In the genomic region with DNA sequence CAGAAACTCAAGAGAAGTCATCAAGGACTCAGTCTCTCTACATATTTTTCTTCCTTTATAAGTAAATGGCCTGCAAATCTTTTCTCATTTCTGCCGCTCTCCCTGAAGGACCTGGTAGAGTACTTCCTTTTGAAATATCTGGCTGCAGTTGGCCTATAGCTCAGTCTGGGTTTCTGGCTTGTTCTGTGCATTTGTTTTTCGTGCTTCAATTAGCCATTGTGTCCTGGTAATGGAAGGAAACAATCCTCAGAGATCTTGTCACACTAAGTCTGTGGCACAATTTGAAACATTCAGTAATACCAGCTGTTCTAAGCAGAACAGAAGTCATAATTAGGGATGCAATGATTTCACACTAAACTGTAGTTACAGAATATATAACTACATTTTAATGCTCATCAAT, we compare ENCODE assay signal across 29 cellular contexts.
"Had no signal": no experiment of that assay in that cellular context is flagged by ENCODE, and none has a peak within 500 bp of the region (broad histone marks: within the 10 kb centered on the region; RNA-seq: fewer than 3 reads in every experiment).

No MANE protein-coding gene starts in this region.

- H3K27ac ChIP-seq: ascending aorta, breast epithelium, PC-9 had no signal

- DNase-seq: activated CD4-positive, alpha-beta T cell treated with anti-CD3 and anti-CD28 coated beads, Interleukin-2, amount 10 ng/mL, durations not matched to agents 24 days and 14 days; activated CD4-positive, alpha-beta T cell treated with anti-CD3 and anti-CD28 coated beads, Interleukin-2, amount 50 U/mL, for 4 hours; activated CD8-positive, alpha-beta T cell treated with anti-CD3 and anti-CD28 coated beads for 36 hours; activated gamma-delta T cell; activated naive CD4-positive, alpha-beta T cell treated with Interleukin-2 at 50 U/mL for 16 hours; activated naive CD8-positive, alpha-beta T cell treated with anti-CD3 and anti-CD28 coated beads, Interleukin-2, amount 10 ng/mL, durations not matched to agents 7 days and 5 days; activated T-cell treated with anti-CD3 and anti-CD28 coated beads, Interleukin-2, amount 50 U/mL, for 1 hour; activated T-cell treated with anti-CD3 and anti-CD28 coated beads, Interleukin-2, amount 50 U/mL, for 72 hours; amygdala; Kasumi-1; KG1; MG63; NCI-H1048; NCI-H1105 treated with DMSO at 0.1 percent for 48 hours; NCI-H1436; NCI-H187 treated with DMSO at 0.1 percent for 48 hours; NCI-H2081; NCI-H510A; NCI-H526; NCI-H748 treated with DMSO at 0.1 percent for 48 hours; NK-92 treated with Interleukin-12 subunit alpha and Interleukin-12 subunit beta, amount 100 ng/mL, for 24 hours; PC-9; Right ventricle myocardium superior had no signal

- H3K27me3 Mint-ChIP-seq: activated CD4-positive, alpha-beta T cell treated with anti-CD3 and anti-CD28 coated beads, Interleukin-2, amount 10 ng/mL, durations not matched to agents 24 days and 14 days; activated CD8-positive, alpha-beta T cell treated with anti-CD3 and anti-CD28 coated beads for 36 hours; activated naive CD4-positive, alpha-beta T cell treated with anti-CD3 and anti-CD28 coated beads, Interleukin-2, amount 50 U/mL, for 24 hours; activated naive CD8-positive, alpha-beta T cell treated with anti-CD3 and anti-CD28 coated beads, Interleukin-2, amount 10 ng/mL, durations not matched to agents 7 days and 5 days; activated T-helper 17 cell treated with anti-CD3 and anti-CD28 coated beads, Interleukin-2, amount 50 U/mL, for 72 hours had no signal

- H3K4me1 Mint-ChIP-seq: activated CD4-positive, alpha-beta T cell treated with anti-CD3 and anti-CD28 coated beads, Interleukin-2, amount 10 ng/mL, durations not matched to agents 24 days and 14 days; activated naive CD4-positive, alpha-beta T cell treated with anti-CD3 and anti-CD28 coated beads, Interleukin-2, amount 50 U/mL, for 24 hours; activated naive CD8-positive, alpha-beta T cell treated with anti-CD3 and anti-CD28 coated beads, Interleukin-2, amount 10 ng/mL, durations not matched to agents 7 days and 5 days; activated T-helper 17 cell treated with anti-CD3 and anti-CD28 coated beads, Interleukin-2, amount 50 U/mL, for 72 hours had no signal

- H3K4me3 ChIP-seq: ascending aorta, breast epithelium, MG63, PC-9 had no signal

- H3K27ac Mint-ChIP-seq: activated CD4-positive, alpha-beta T cell treated with anti-CD3 and anti-CD28 coated beads, Interleukin-2, amount 10 ng/mL, durations not matched to agents 24 days and 14 days; activated CD8-positive, alpha-beta T cell treated with anti-CD3 and anti-CD28 coated beads for 36 hours; activated naive CD4-positive, alpha-beta T cell treated with anti-CD3 and anti-CD28 coated beads, Interleukin-2, amount 50 U/mL, for 24 hours; activated naive CD8-positive, alpha-beta T cell treated with anti-CD3 and anti-CD28 coated beads, Interleukin-2, amount 10 ng/mL, durations not matched to agents 7 days and 5 days; activated T-cell treated with anti-CD3 and anti-CD28 coated beads, Interleukin-2, amount 50 U/mL, for 72 hours; activated T-helper 17 cell treated with anti-CD3 and anti-CD28 coated beads, Interleukin-2, amount 50 U/mL, for 72 hours; T-helper 1 cell treated with Interleukin-12 subunit alpha and Interleukin-12 subunit beta and Interleukin-4 antibody, amounts not matched to agents 30 μg/mL and 1 μg/mL, for 36 hours; T-helper 2 cell treated with Interferon-gamma antibody and Interleukin-4, amounts not matched to agents 5 μg/mL and 100 μg/mL, for 36 hours had no signal

- H3K36me3 ChIP-seq: ascending aorta, breast epithelium, MG63 had no signal

- H3K36me3 Mint-ChIP-seq: activated naive CD4-positive, alpha-beta T cell treated with anti-CD3 and anti-CD28 coated beads, Interleukin-2, amount 50 U/mL, for 24 hours; activated naive CD8-positive, alpha-beta T cell treated with anti-CD3 and anti-CD28 coated beads, Interleukin-2, amount 10 ng/mL, durations not matched to agents 7 days and 5 days had no signal

- H3K9me3 Mint-ChIP-seq: activated CD4-positive, alpha-beta T cell treated with anti-CD3 and anti-CD28 coated beads, Interleukin-2, amount 10 ng/mL, durations not matched to agents 24 days and 14 days; activated CD8-positive, alpha-beta T cell treated with anti-CD3 and anti-CD28 coated beads for 36 hours; activated naive CD8-positive, alpha-beta T cell treated with anti-CD3 and anti-CD28 coated beads, Interleukin-2, amount 10 ng/mL, durations not matched to agents 7 days and 5 days had no signal

- H3K4me3 Mint-ChIP-seq: activated CD4-positive, alpha-beta T cell treated with anti-CD3 and anti-CD28 coated beads, Interleukin-2, amount 10 ng/mL, durations not matched to agents 24 days and 14 days; activated CD8-positive, alpha-beta T cell treated with anti-CD3 and anti-CD28 coated beads for 36 hours; activated naive CD4-positive, alpha-beta T cell treated with anti-CD3 and anti-CD28 coated beads, Interleukin-2, amount 50 U/mL, for 24 hours; activated naive CD8-positive, alpha-beta T cell treated with anti-CD3 and anti-CD28 coated beads, Interleukin-2, amount 10 ng/mL, durations not matched to agents 7 days and 5 days; activated T-cell treated with anti-CD3 and anti-CD28 coated beads, Interleukin-2, amount 50 U/mL, for 72 hours; activated T-helper 17 cell treated with anti-CD3 and anti-CD28 coated beads, Interleukin-2, amount 50 U/mL, for 72 hours; T-helper 1 cell treated with Interleukin-12 subunit alpha and Interleukin-12 subunit beta and Interleukin-4 antibody, amounts not matched to agents 30 μg/mL and 1 μg/mL, for 36 hours; T-helper 2 cell treated with Interferon-gamma antibody and Interleukin-4, amounts not matched to agents 5 μg/mL and 100 μg/mL, for 36 hours had no signal

- H3K27me3 ChIP-seq: ascending aorta, breast epithelium, MG63 had no signal

- H3K9me3 ChIP-seq: ascending aorta, breast epithelium, MG63 had no signal

- H3K4me1 ChIP-seq: ascending aorta, breast epithelium had no signal
